In the genomic region with DNA sequence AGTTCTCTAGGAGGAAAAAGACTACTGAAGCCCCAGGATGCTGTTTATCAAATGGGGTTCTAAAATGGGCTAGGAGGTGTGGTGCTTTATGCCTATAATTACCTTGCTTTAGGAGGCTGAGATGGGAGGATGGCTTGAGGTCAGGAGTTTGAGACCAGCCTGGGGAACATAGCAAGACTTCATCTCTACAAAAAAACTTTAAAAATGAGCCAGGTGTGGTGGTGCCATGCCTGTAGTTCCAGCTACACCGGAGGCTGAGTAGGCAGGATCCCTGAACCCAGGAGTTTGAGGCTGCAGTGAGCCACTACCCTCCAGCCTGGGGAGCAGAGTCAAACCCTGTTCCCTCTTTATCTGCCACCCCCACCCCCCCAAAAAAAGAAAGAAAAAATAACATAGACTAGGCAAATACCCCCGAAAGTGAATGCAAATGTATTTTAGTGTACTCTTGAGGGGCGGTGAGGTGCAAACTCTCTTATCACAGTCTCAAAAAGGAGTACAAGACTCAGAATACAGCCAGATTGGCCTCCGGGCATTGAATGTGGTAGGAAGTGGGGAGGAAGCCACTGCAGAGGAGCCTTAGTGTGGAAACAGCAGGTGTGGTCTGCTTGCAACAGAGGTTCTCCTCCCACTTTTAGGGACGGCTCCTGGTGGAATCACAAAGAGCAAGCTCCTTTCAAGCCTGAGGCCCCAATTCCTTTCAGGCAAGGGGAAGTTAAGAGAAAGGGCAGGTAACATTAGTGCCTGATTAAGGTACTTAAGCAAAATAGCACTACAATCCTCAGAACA, we compare ENCODE assay signal across 8 cellular contexts. TPM values are rescaled to one million over a fixed set of nuclear protein-coding genes. Genes with fewer than 3 reads are reported as not detected.
DNase-seq lines count a peak whose midpoint lies in the region; ATAC-seq and TF ChIP-seq lines count a peak whose summit lies in the region.

No MANE protein-coding gene starts in this region.

- H3K23ac ChIP-seq in neuronal stem cell (ENCODE audit: low read depth, low read length, poor library complexity) = no peak overlapping the region

- H3K14ac ChIP-seq in neuronal stem cell (ENCODE audit: low read length) = no peak overlapping the region

- peak; percentile 41 for ATAC-seq in HG03045 (IDR thresholded peaks at IDR 0.05; ENCODE audit: unreplicated experiment)
- peak; percentile 51 for ATAC-seq in T-helper 17 cell

- H3K9me3 Mint-ChIP-seq in dendritic cell treated with granulocyte-macrophage colony-stimulating factor and Interleukin-4, amounts not matched to agents 40 ng/mL and 50 ng/mL, for 4 days = no peaks in the 10 kb centered on the region

- peak overlapping the region; percentile 96 for H3K4me3 Mint-ChIP-seq in T-helper 17 cell
- peak overlapping the region; percentile 91 for H3K4me3 Mint-ChIP-seq in dendritic cell treated with granulocyte-macrophage colony-stimulating factor and Interleukin-4, amounts not matched to agents 40 ng/mL and 50 ng/mL, for 4 days

- no CpG with 5 or more reads among the region's 5 CpGs for WGBS in neuronal stem cell (ENCODE audit: extremely low coverage in 2 of 2, insufficient read length in 2 of 2, insufficient replicate concordance in 1 of 2), 2 donors

- no peak overlapping the region for H4K8ac ChIP-seq in neuronal stem cell (ENCODE audit: low read depth, low read length)

- H3K9me3 ChIP-seq in T-helper 17 cell (ENCODE audit: control insufficient read depth, low read length, poor library complexity, severe bottlenecking) = no peaks in the 10 kb centered on the region
- H3K9me3 ChIP-seq in neuronal stem cell (replicated peaks in 1 of 2; ENCODE audit: control insufficient read depth in 2 of 2, insufficient read depth in 1 of 2, low read depth in 1 of 2, low read length in 2 of 2) = no peaks in the 10 kb centered on the region

- H3K4me1 ChIP-seq in neuronal stem cell (ENCODE audit: control insufficient read depth in 2 of 2, insufficient read depth in 1 of 2, low read depth in 1 of 2, low read length in 2 of 2) = peaks cover 4 to 18% of the 10 kb centered on the region in 2 donors

- no peaks in the 10 kb centered on the region for H3K27me3 ChIP-seq in neuronal stem cell (ENCODE audit: control insufficient read depth in 3 of 3, insufficient read depth in 3 of 3, low read depth in 1 of 3, low read length in 3 of 3)

- H3K9ac ChIP-seq in neuronal stem cell (ENCODE audit: low read depth, low read length, poor library complexity) = no peak overlapping the region

- no peak overlapping the region for H2BK15ac ChIP-seq in neuronal stem cell (ENCODE audit: low read length)

- no peak overlapping the region for H2BK5ac ChIP-seq in neuronal stem cell (ENCODE audit: low read length)

- no peaks in the 10 kb centered on the region for H3K36me3 Mint-ChIP-seq in T-helper 17 cell (ENCODE audit: low read depth)
- peaks cover 6% of the 10 kb centered on the region for H3K36me3 Mint-ChIP-seq in dendritic cell treated with granulocyte-macrophage colony-stimulating factor and Interleukin-4, amounts not matched to agents 40 ng/mL and 50 ng/mL, for 4 days (ENCODE audit: low read depth)

- H3K27ac ChIP-seq in neuronal stem cell (replicated peaks; ENCODE audit: low read length) = peak overlapping the region; percentile 44

- H2AK5ac ChIP-seq in neuronal stem cell (ENCODE audit: low read depth, low read length) = no peak overlapping the region

- H3K27ac Mint-ChIP-seq in T-helper 17 cell = peak overlapping the region; percentile 98
- H3K27ac Mint-ChIP-seq in dendritic cell treated with granulocyte-macrophage colony-stimulating factor and Interleukin-4, amounts not matched to agents 40 ng/mL and 50 ng/mL, for 4 days = peak overlapping the region; percentile 88

- no peak overlapping the region for H3K4me2 ChIP-seq in neuronal stem cell (ENCODE audit: insufficient read depth, low read length, poor library complexity, severe bottlenecking)

- no peaks in the 10 kb centered on the region for H3K27me3 Mint-ChIP-seq in T-helper 17 cell
- no peaks in the 10 kb centered on the region for H3K27me3 Mint-ChIP-seq in dendritic cell treated with granulocyte-macrophage colony-stimulating factor and Interleukin-4, amounts not matched to agents 40 ng/mL and 50 ng/mL, for 4 days

- no peak overlapping the region for H2BK12ac ChIP-seq in neuronal stem cell (ENCODE audit: low read length)

- no peak overlapping the region for H4K91ac ChIP-seq in neuronal stem cell (ENCODE audit: low read depth, low read length, poor library complexity)

- no peak for TF ChIP-seq CTCF in GM12865 (IDR thresholded peaks at IDR 0.05; ENCODE audit: insufficient read depth, low read depth, low read length, missing control alignments)

- no peak overlapping the region for H2BK120ac ChIP-seq in neuronal stem cell (ENCODE audit: low read depth, low read length)

- H3K4me1 Mint-ChIP-seq in T-helper 17 cell = peaks cover 26% of the 10 kb centered on the region
- peaks cover 53% of the 10 kb centered on the region for H3K4me1 Mint-ChIP-seq in dendritic cell treated with granulocyte-macrophage colony-stimulating factor and Interleukin-4, amounts not matched to agents 40 ng/mL and 50 ng/mL, for 4 days (ENCODE audit: low read depth)

- DNase-seq in GM12865 (ENCODE audit: low read depth) (peak; percentile 83), T-helper 17 cell (peak in 1 of 3 donors; percentile 24), neuronal stem cell (ENCODE audit: low spot score) (peak; percentile 32), NCI-H2227 (lab: John Stamatoyannopoulos, UW; ENCODE audit: unreplicated experiment) (no peak), amniotic stem cell (lab: John Stamatoyannopoulos, UW) (no peak), GM03348 (ENCODE audit: low spot score) (no peak)

- no peak overlapping the region for H3K4ac ChIP-seq in neuronal stem cell (ENCODE audit: low read length)

- H3K4me3 ChIP-seq in GM12865 (ENCODE audit: low read depth, low read length) (peak overlapping the region; percentile 80), neuronal stem cell (ENCODE audit: low read length in 2 of 2) (no peak overlapping the region)

- no peaks in the 10 kb centered on the region for H3K36me3 ChIP-seq in neuronal stem cell (replicated peaks in 1 of 2; ENCODE audit: control insufficient read depth in 2 of 2, insufficient read depth in 2 of 2, low read length in 2 of 2)

- intact Hi-C loops in dendritic cell treated with granulocyte-macrophage colony-stimulating factor and Interleukin-4, amounts not matched to agents 40 ng/mL and 50 ng/mL, for 4 days (cut with micrococcal nuclease) = loop anchor here (1.0 to 2.0 kb wide), 2 partner anchors 23 to 31 kb away; a partner anchor contains a TSS

- peak overlapping the region; percentile 78 for H2AFZ ChIP-seq in neuronal stem cell (ENCODE audit: low read length)

- H3K18ac ChIP-seq in neuronal stem cell (ENCODE audit: low read length) = peak overlapping the region; percentile 73

- no peaks in the 10 kb centered on the region for H3K79me1 ChIP-seq in neuronal stem cell (ENCODE audit: low read depth, low read length)

RNA-seq across cellular contexts. Expression of a gene that starts 23.5 kb away (rescaled TPM):
- 100 to 1,000 TPM; 689 to 766 TPM for total RNA-seq in T-helper 17 cell
- polyA plus RNA-seq in neuronal stem cell (2013, experiment 1 of 2) = 103 TPM
- 104 TPM for polyA plus RNA-seq in neuronal stem cell (2013, experiment 2 of 2)

Comparison
In these comparisons a context has a peak if more than half of its experiments do, and no peak if none do; other contexts are left out.
1. DNase-seq: peak in GM12865 (single experiment) and neuronal stem cell (single experiment); none in NCI-H2227 (single experiment), amniotic stem cell (single experiment) and GM03348 (single experiment).